In the genomic region with DNA sequence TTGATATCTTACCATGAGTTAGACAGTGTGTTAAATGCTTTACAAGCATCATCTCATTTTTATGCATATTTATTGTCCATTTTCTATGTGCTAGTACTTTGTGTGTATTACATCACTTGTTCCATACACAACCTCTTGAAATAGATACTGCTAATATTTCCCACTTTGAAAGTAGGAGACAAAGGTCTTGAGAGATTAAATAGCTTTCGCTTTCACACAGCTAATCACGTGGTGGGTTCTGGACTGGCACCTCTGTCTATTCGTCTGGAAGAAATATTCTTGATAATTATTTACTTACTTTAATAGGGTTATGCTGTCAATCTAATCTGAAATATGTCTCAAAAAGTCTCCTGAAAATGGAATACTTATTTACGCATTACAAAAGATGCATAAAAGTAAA, we compare ENCODE assay signal across 17 cellular contexts. TPM values are rescaled to one million over a fixed set of nuclear protein-coding genes. Genes with fewer than 3 reads are reported as not detected.
DNase-seq lines count a peak whose midpoint lies in the region; TF ChIP-seq lines count a peak whose summit lies in the region.
"Had no signal": no experiment of that assay in that cellular context is flagged by ENCODE, and none has a peak within 500 bp of the region (broad histone marks: within the 10 kb centered on the region; RNA-seq: fewer than 3 reads in every experiment).

No MANE protein-coding gene starts in this region.

- no peak overlapping the region for H3K27ac ChIP-seq in HEK293 (ENCODE audit: extremely low read depth, low read depth, low read length)
- H3K27ac ChIP-seq: A549, C4-2B had no signal

- DNase-seq in NCI-H2171 treated with DMSO at 0.1 percent for 48 hours (lab: John Stamatoyannopoulos, UW), result peak; percentile 11
- DNase-seq in NCI-H2171 (lab: John Stamatoyannopoulos, UW), result no peak
- peak; percentile 78 for DNase-seq in OCI-M1 (lab: John Stamatoyannopoulos, UW)
- DNase-seq in osteocyte (ENCODE audit: extremely low spot score, unreplicated experiment), result no peak
- no peak for DNase-seq in NCI-H524 (lab: John Stamatoyannopoulos, UW)
- DNase-seq in SK-N-DZ (ENCODE audit: low spot score), result no peak
- no peak for DNase-seq in activated CD8-positive, alpha-beta memory T cell treated with anti-CD3 and anti-CD28 coated beads for 24 hours
- DNase-seq: DMS79 treated with DMSO at 0.1 percent for 48 hours, HFFc6, KG1, NCI-H446, SHP77, SK-N-SH had no signal

- H3K27ac Mint-ChIP-seq in osteocyte (ENCODE audit: unreplicated experiment), result peak overlapping the region; percentile 27
- H3K27ac Mint-ChIP-seq: HFFc6 had no signal

- CTCF ChIA-PET in HEK293 (lab: Yijun Ruan, JAX), result interaction anchor here (0.8 to 1.7 kb wide), 2 partner anchors 30 to 1697 kb away, joined by 5 read pairs; partner anchors contain the start of gene EPHA7

- no peaks in the 10 kb centered on the region for H3K27me3 Mint-ChIP-seq in osteocyte (ENCODE audit: unreplicated experiment)

- H3K36me3 Mint-ChIP-seq in osteocyte (ENCODE audit: unreplicated experiment), result peaks cover 64% of the 10 kb centered on the region

- TF ChIP-seq CTCF in HEK293 (tag by site-specific recombination; IDR thresholded peaks at IDR 0.05) (no peak), osteocyte (IDR thresholded peaks at IDR 0.05) (no peak)

- H3K9me3 ChIP-seq in HEK293 (ENCODE audit: control insufficient read depth, insufficient read depth, low read depth, low read length), result no peaks in the 10 kb centered on the region
- H3K9me3 ChIP-seq: A549, SK-N-SH had no signal

- H3K4me1 ChIP-seq in HEK293 (ENCODE audit: control insufficient read depth, insufficient read depth, low read length), result peaks cover 30% of the 10 kb centered on the region
- H3K4me1 ChIP-seq: A549 had no signal

- peaks cover 0 to 10% of the 10 kb centered on the region in 2 experiments; a peak in 1 of 3 replicates for H3K36me3 ChIP-seq in HEK293 (ENCODE audit: control insufficient read depth in 2 of 2, insufficient read depth in 1 of 2, low read length in 2 of 2)

- POLR2A ChIA-PET in HEK293 (lab: Yijun Ruan, JAX), result interaction anchor here (2.0 kb wide), 1 partner anchor 30 kb away, joined by 14 read pairs; the partner anchor contains the start of gene EPHA7

- H3K4me3 Mint-ChIP-seq in osteocyte (ENCODE audit: unreplicated experiment), result no peak overlapping the region
- H3K4me3 Mint-ChIP-seq: HFFc6 had no signal

- H3K4me1 Mint-ChIP-seq in osteocyte (ENCODE audit: unreplicated experiment), result peaks cover 65% of the 10 kb centered on the region

- no peak overlapping the region for H3K4me3 ChIP-seq in HEK293 (ENCODE audit: low read depth, low read length)
- H3K4me3 ChIP-seq: A549 had no signal

- H3K9me3 Mint-ChIP-seq in osteocyte (ENCODE audit: unreplicated experiment), result no peaks in the 10 kb centered on the region

TF ChIP-seq in HEK293, 187 proteins besides CTCF, POLR2A, EP300 and RAD21:
- TF ChIP-seq ZNF610 (tag by site-specific recombination; IDR thresholded peaks at IDR 0.05; ENCODE audit: borderline replicate concordance) (no peak), ZNF214 (tag by site-specific recombination; IDR thresholded peaks at IDR 0.05; ENCODE audit: borderline replicate concordance) (no peak), ZNF488 (tag by site-specific recombination; IDR thresholded peaks at IDR 0.05) (no peak), ZNF791 (tag by site-specific recombination; IDR thresholded peaks at IDR 0.05) (no peak), ZFHX2 (tag by site-specific recombination; conservative IDR thresholded peaks at IDR 0.05) (no peak), GLIS2 (tag by site-specific recombination; IDR thresholded peaks at IDR 0.05) (no peak), ZNF223 (tag by site-specific recombination; IDR thresholded peaks at IDR 0.05) (no peak), HOXA7 (CRISPR knock-in tag; IDR thresholded peaks at IDR 0.05; ENCODE audit: borderline replicate concordance) (no peak), GLI4 (tag by site-specific recombination; IDR thresholded peaks at IDR 0.05) (no peak), SCRT1 (tag by site-specific recombination; IDR thresholded peaks at IDR 0.05; ENCODE audit: borderline replicate concordance) (no peak), ZNF404 (tag by site-specific recombination; IDR thresholded peaks at IDR 0.05) (no peak), ZBTB10 (tag by site-specific recombination; IDR thresholded peaks at IDR 0.05) (no peak), TCF7L2 (IDR thresholded peaks at IDR 0.05; ENCODE audit: borderline replicate concordance, low read depth, low read length) (peak; percentile 46; the same call in 1 of the 2 replicates), BCL11B (tag by site-specific recombination; IDR thresholded peaks at IDR 0.05; ENCODE audit: low read depth) (no peak), ZNF138 (tag by site-specific recombination; IDR thresholded peaks at IDR 0.05; ENCODE audit: borderline replicate concordance) (no peak)
- TF ChIP-seq, protein P1, sequence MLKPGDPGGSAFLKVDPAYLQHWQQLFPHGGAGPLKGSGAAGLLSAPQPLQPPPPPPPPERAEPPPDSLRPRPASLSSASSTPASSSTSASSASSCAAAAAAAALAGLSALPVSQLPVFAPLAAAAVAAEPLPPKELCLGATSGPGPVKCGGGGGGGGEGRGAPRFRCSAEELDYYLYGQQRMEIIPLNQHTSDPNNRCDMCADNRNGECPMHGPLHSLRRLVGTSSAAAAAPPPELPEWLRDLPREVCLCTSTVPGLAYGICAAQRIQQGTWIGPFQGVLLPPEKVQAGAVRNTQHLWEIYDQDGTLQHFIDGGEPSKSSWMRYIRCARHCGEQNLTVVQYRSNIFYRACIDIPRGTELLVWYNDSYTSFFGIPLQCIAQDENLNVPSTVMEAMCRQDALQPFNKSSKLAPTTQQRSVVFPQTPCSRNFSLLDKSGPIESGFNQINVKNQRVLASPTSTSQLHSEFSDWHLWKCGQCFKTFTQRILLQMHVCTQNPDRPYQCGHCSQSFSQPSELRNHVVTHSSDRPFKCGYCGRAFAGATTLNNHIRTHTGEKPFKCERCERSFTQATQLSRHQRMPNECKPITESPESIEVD (tag by site-specific recombination; IDR thresholded peaks at IDR 0.05), result peak; percentile 48

RNA-seq across cellular contexts. Expression of gene EPHA7, which starts 30.2 kb away (rescaled TPM):
- total RNA-seq in osteocyte, result 418 and 424 TPM in 2 replicates
- polyA plus RNA-seq in SK-N-DZ (2014; cell fraction: cytosol; rRNA removed), result 11.3 and 11.9 TPM in 2 replicates
- 13.9 and 15.8 TPM in 2 replicates for polyA plus RNA-seq in SK-N-DZ (2014; cell fraction: nucleus; rRNA removed)
- total RNA-seq: HT-29 had no signal

Comparison
In these comparisons a context has a peak if more than half of its experiments do, and no peak if none do; other contexts are left out.
1. DNase-seq: peak in NCI-H2171 treated with DMSO at 0.1 percent for 48 hours (single experiment) and OCI-M1 (single experiment); none in NCI-H2171 (single experiment), osteocyte (single experiment), NCI-H524 (0 of 2), SK-N-DZ (single experiment) and activated CD8-positive, alpha-beta memory T cell treated with anti-CD3 and anti-CD28 coated beads for 24 hours (single experiment).